In the genomic region with DNA sequence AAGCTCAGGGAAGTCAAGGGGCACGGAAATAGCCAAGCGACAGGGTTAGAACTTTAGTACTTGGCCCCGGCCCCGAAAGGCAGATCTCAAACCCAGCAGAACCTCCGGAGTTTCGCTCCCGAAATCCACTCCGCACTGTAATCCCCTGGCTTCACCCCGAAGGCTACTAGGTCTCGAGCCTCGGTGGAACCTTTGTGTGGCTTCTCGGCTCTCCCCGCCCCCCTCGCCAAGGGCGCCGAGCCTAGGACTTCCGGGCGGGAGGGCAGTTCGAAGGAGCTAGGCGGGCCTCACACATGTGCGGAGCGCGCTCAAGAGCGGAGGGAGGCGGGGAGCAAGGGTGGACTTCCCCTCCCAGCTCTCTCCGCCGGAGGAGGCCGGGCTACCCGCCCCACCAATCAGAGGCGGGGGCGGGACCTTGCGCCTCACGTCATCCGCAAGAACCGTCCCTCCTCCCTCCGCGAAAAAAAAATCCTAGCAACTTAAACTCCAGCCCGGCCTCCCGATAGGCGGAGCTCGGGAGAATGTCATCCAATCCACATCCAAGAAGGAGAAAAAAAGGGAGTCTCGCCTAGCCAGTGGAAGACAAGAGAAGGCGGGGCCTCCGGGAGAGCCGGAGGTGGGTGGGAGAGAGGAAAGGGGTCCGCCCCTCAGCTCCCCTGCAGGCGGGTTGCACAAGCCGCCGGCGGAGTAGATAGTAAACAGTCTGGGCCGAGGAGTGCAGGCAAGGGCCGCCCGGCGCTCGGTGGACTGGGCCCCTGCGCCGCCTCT, we compare ENCODE assay signal across 8 cellular contexts. TPM values are rescaled to one million over a fixed set of nuclear protein-coding genes. Genes with fewer than 3 reads are reported as not detected.
A peak's percentile ranks its signal among the peaks of the same experiment; 100 is the strongest.
DNase-seq lines count a peak whose midpoint lies in the region; ATAC-seq and TF ChIP-seq lines count a peak whose summit lies in the region.

No MANE protein-coding gene starts in this region.

- H3K36me3 Mint-ChIP-seq in activated naive CD8-positive, alpha-beta T cell treated with anti-CD3 and anti-CD28 coated beads for 36 hours = peaks cover 7% of the 10 kb centered on the region

- peak; percentile 30 for ATAC-seq in HG02623 (IDR thresholded peaks at IDR 0.05; ENCODE audit: unreplicated experiment)

- H3K27me3 Mint-ChIP-seq in activated naive CD8-positive, alpha-beta T cell treated with anti-CD3 and anti-CD28 coated beads for 36 hours = no peaks in the 10 kb centered on the region

- H3K27ac Mint-ChIP-seq in activated naive CD8-positive, alpha-beta T cell treated with anti-CD3 and anti-CD28 coated beads for 36 hours = peak overlapping the region; percentile 99

- peak; percentile 96 for DNase-seq in NCI-H1105 (lab: John Stamatoyannopoulos, UW)
- DNase-seq in SKM-1 (lab: John Stamatoyannopoulos, UW; ENCODE audit: unreplicated experiment) = peak; percentile 100
- DNase-seq in activated naive CD8-positive, alpha-beta T cell treated with anti-CD3 and anti-CD28 coated beads for 36 hours = peak; percentile 98
- peak; percentile 100 for DNase-seq in glomerular visceral epithelial cell (ENCODE audit: extremely low spot score)
- DNase-seq in occipital lobe (lab: John Stamatoyannopoulos, UW) = peak; percentile 98

- H3K9me3 Mint-ChIP-seq in activated naive CD8-positive, alpha-beta T cell treated with anti-CD3 and anti-CD28 coated beads for 36 hours = no peaks in the 10 kb centered on the region

- H3K4me1 Mint-ChIP-seq in activated naive CD8-positive, alpha-beta T cell treated with anti-CD3 and anti-CD28 coated beads for 36 hours = peaks cover 24% of the 10 kb centered on the region

- peak overlapping the region; percentile 94 for H3K27ac ChIP-seq in temporal lobe (ENCODE audit: low read depth, low read length)

- peak; percentile 39 for TF ChIP-seq POLR2A in GM10847 (IDR thresholded peaks at IDR 0.05; ENCODE audit: extremely low read depth, insufficient read length)

- H3K4me3 Mint-ChIP-seq in activated naive CD8-positive, alpha-beta T cell treated with anti-CD3 and anti-CD28 coated beads for 36 hours = peak overlapping the region; percentile 93

RNA-seq across cellular contexts. Expression of a gene that starts 2.4 kb away (rescaled TPM):
- total RNA-seq in activated naive CD8-positive, alpha-beta T cell treated with anti-CD3 and anti-CD28 coated beads for 36 hours = 10 to 100 TPM; 74.2 to 77.0 TPM
- total RNA-seq in occipital lobe = 34.8 TPM
- total RNA-seq in temporal lobe = 30.2 TPM

Comparison
In these comparisons a context has a peak if more than half of its experiments do, and no peak if none do; other contexts are left out.
1. Peak in every context shown above with its lines: DNase-seq, ATAC-seq and H3K27ac ChIP-seq.